ENCODE assay signal across 8 cellular contexts in the genomic region with DNA sequence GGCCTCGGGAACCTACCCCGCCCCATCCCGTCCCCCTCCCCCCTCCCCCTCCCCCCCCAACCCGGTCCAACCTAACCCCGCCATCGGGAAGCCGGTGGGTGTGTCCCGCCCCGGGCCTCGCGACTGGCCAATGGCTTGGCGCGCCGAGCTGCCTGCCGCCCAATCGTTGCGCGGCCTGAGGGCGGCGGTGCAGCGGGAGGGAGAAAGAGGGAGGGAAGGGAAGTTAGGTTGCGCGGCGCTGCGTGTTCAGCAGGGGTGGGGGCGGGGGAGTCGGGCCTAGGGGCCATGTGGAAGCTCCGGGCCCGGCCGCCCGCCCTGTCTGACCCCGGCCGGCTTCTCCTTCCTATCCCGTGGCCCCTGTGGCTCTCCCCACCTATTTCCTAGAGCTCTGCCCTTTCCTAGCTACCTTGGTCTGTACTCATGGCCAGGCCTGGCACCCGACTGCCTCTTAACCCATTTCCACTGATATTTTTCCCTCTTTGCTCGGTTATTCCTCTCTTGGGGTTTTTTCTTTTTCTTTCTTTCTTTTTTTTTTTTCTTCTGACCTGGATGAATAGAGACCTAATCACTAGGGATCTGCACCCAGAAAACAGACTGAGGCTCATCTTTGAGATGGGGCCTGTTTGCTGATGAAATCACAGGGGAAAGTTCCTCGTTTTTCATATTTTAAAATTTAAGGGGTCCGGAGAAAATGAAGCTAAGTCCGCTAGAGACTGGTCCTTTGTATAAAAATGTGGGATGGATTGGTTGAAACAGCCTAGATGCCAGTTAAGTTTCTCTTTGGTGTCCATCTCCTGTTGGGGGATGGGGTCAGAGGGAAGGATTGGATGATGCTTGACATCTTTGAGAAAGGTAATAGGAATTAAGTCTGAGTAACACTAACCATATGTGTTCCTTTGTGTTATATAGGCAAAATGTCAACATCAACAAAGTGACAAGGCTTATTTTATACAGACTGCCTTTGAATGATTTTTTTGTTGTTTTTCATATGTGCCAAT. TPM values are rescaled to one million over a fixed set of nuclear protein-coding genes. Genes with fewer than 3 reads are reported as not detected.
A peak's percentile ranks its signal among the peaks of the same experiment; 100 is the strongest.
DNase-seq lines count a peak whose midpoint lies in the region; ATAC-seq, FAIRE-seq and TF ChIP-seq lines count a peak whose summit lies in the region.

No MANE protein-coding gene starts in this region.

- H3K9me3 ChIP-seq in HepG2 (ENCODE audit: low read length), result no peaks in the 10 kb centered on the region

- H3K36me3 ChIP-seq in HepG2 (replicated peaks in 1 of 2; ENCODE audit: control insufficient read depth in 1 of 2, insufficient read depth in 2 of 2, low read length in 2 of 2), result peaks cover 21 to 36% of the 10 kb centered on the region in 2 experiments

- peak overlapping the region; percentile 68 to 94 (median 83) for H3K4me3 ChIP-seq in HepG2 (replicated peaks in 1 of 3; ENCODE audit: insufficient read depth in 1 of 3, low read depth in 2 of 3, low read length in 3 of 3)

- POLR2A ChIA-PET in HepG2 (lab: Yijun Ruan, JAX), result interaction anchor here (0.6 to 6.7 kb wide), 18 partner anchors 8 to 1466 kb away, joined by 3 to 59 read pairs (median 5); a partner anchor contains a TSS

- peaks cover 55% of the 10 kb centered on the region for H3K79me2 ChIP-seq in HepG2 (ENCODE audit: insufficient read depth, low read length)

- CTCF ChIA-PET in HepG2 (lab: Yijun Ruan, JAX; ENCODE audit: low intra/inter-chr PET ratio, low total read pairs), result no interaction called here

- peak; percentile 20; the same call in 1 of the 2 replicates for TF ChIP-seq RAD21 in HepG2 (CRISPR knock-in tag; IDR thresholded peaks at IDR 0.05)

- H3K4me1 Mint-ChIP-seq in dendritic cell treated with granulocyte-macrophage colony-stimulating factor and Interleukin-4, amounts not matched to agents 40 ng/mL and 50 ng/mL, for 4 days (ENCODE audit: low read depth), result peaks cover 56% of the 10 kb centered on the region

- in situ Hi-C loops in HepG2 (cut with HindIII; ENCODE audit: extremely low pct_ligation_motif_present, low pct_unique_long_range_greater_than_20kb), result no loop called here

- peak overlapping the region; percentile 94 for H3K27ac Mint-ChIP-seq in dendritic cell treated with granulocyte-macrophage colony-stimulating factor and Interleukin-4, amounts not matched to agents 40 ng/mL and 50 ng/mL, for 4 days

- intact Hi-C loops in dendritic cell treated with granulocyte-macrophage colony-stimulating factor and Interleukin-4, amounts not matched to agents 40 ng/mL and 50 ng/mL, for 4 days (cut with micrococcal nuclease), result no loop called here
- intact Hi-C loops in HepG2 (cut with micrococcal nuclease; ENCODE audit: unreplicated experiment), result loop anchor here (1.0 to 5.0 kb wide), 3 partner anchors 14 to 36 kb away; no protein-coding TSS in a partner anchor

- H3K27ac ChIP-seq in HepG2 (ENCODE audit: extremely low read length, insufficient read depth, low read length), result peak overlapping the region; percentile 74

- H4K20me1 ChIP-seq in HepG2 (ENCODE audit: insufficient read depth, low read length), result peaks cover 18% of the 10 kb centered on the region

- H3K9ac ChIP-seq in HepG2 (ENCODE audit: insufficient read depth, low read depth, low read length), result peak overlapping the region; percentile 76

- H3K4me1 ChIP-seq in HepG2 (ENCODE audit: insufficient read depth, low read length), result peaks cover 65% of the 10 kb centered on the region

- H3K36me3 Mint-ChIP-seq in dendritic cell treated with granulocyte-macrophage colony-stimulating factor and Interleukin-4, amounts not matched to agents 40 ng/mL and 50 ng/mL, for 4 days (ENCODE audit: low read depth), result peaks cover 67% of the 10 kb centered on the region

- ATAC-seq in HG03520 (IDR thresholded peaks at IDR 0.05; ENCODE audit: unreplicated experiment) (peak; percentile 42), HepG2 (peak; percentile 71)

- DNase-seq in AML-193 (lab: John Stamatoyannopoulos, UW), result peak; percentile 96 to 97
- peak; percentile 59 for DNase-seq in GM19239 (ENCODE audit: insufficient read length, low spot score)
- peak; percentile 96 for DNase-seq in NCI-H526 treated with DMSO at 0.1 percent for 48 hours (lab: John Stamatoyannopoulos, UW)
- peak; percentile 86 to 93 for DNase-seq in activated CD4-positive, alpha-beta T cell treated with anti-CD3 and anti-CD28 coated beads, Interleukin-2, amount 50 U/mL, for 24 hours (ENCODE audit: low read depth in 1 of 2, low spot score in 1 of 2)
- DNase-seq in HepG2 (ENCODE audit: low spot score), result peak; percentile 96
- peak; percentile 95 for DNase-seq in stimulated activated CD4-positive, alpha-beta T cell treated with anti-CD3 and anti-CD28 coated beads, Interleukin-2, amount 100 ng/mL, for 4 hours (ENCODE audit: low read depth)

- no peak overlapping the region for H2AFZ ChIP-seq in HepG2 (ENCODE audit: low read length)

- 1% methylated on average over 30 of the region's 39 CpGs for WGBS in HepG2 (ENCODE audit: low lambda C conversion rate)

- H3K9me3 Mint-ChIP-seq in dendritic cell treated with granulocyte-macrophage colony-stimulating factor and Interleukin-4, amounts not matched to agents 40 ng/mL and 50 ng/mL, for 4 days, result no peaks in the 10 kb centered on the region

- TF ChIP-seq EP300 in HepG2 (IDR thresholded peaks at IDR 0.05; ENCODE audit: low read depth in 2 of 2, low read length in 2 of 2) (0 out of 4 replicates have a peak, but pooled peaks of 1 of the 2 experiments have one; percentile 17), HepG2 (CRISPR knock-in tag; IDR thresholded peaks at IDR 0.05; ENCODE audit: borderline replicate concordance) (0 out of 2 replicates have a peak, but pooled peaks have one; percentile 49)

- BruUV-seq in HepG2 (replicated peaks; lab: Mats Ljungman, UMichigan), result no TSS peak

- H3K4me3 Mint-ChIP-seq in dendritic cell treated with granulocyte-macrophage colony-stimulating factor and Interleukin-4, amounts not matched to agents 40 ng/mL and 50 ng/mL, for 4 days, result peak overlapping the region; percentile 92

- TF ChIP-seq CTCF in HepG2 (CRISPR knock-in tag; IDR thresholded peaks at IDR 0.05), result no peak

- peak overlapping the region; percentile 81 for H3K4me2 ChIP-seq in HepG2 (ENCODE audit: low read depth, low read length)

- FAIRE-seq in GM19239 (lab: Jason Lieb, UNC), result peak; percentile 90
- peak; percentile 48 for FAIRE-seq in HepG2 (lab: Jason Lieb, UNC)

- no peaks in the 10 kb centered on the region; a peak in 1 of 5 replicates for H3K27me3 ChIP-seq in HepG2 (ENCODE audit: control insufficient read depth in 1 of 2, insufficient read depth in 2 of 2, low read length in 2 of 2)

- TF ChIP-seq POLR2A in HepG2 (IDR thresholded peaks at IDR 0.05; ENCODE audit: insufficient read depth in 1 of 2, low read depth in 2 of 2, low read length in 2 of 2), result 0 out of 4 replicates have a peak, but pooled peaks have one; percentile 14 to 19

- no peaks in the 10 kb centered on the region for H3K27me3 Mint-ChIP-seq in dendritic cell treated with granulocyte-macrophage colony-stimulating factor and Interleukin-4, amounts not matched to agents 40 ng/mL and 50 ng/mL, for 4 days

RNA-seq across cellular contexts. Expression of a gene that starts 1.1 kb away (rescaled TPM):
- total RNA-seq in HepG2 (2016; rRNA removed; fragmentation: Illumina TruSeq; extraction: Trizol), result 424 and 443 TPM in 2 replicates
- total RNA-seq in HepG2 (2016; cell fraction: cytosol; rRNA removed; fragmentation: Illumina TruSeq; extraction: Trizol; ENCODE audit: low read depth), result 39.2 and 44.6 TPM in 2 replicates
- 408 and 433 TPM in 2 replicates for total RNA-seq in HepG2 (2016; cell fraction: insoluble cytoplasmic fraction; rRNA removed; fragmentation: Illumina TruSeq; extraction: Trizol)
- 113 and 126 TPM in 2 replicates for total RNA-seq in HepG2 (2016; cell fraction: membrane; rRNA removed; fragmentation: Illumina TruSeq; extraction: Trizol)
- total RNA-seq in HepG2 (2016; cell fraction: nucleus; rRNA removed; fragmentation: Illumina TruSeq; extraction: Trizol), result 217 and 252 TPM in 2 replicates
- polyA plus RNA-seq in HepG2 (2011; rRNA removed), result 164 and 169 TPM in 2 replicates
- polyA plus RNA-seq in HepG2 (2011; cell fraction: cytosol; rRNA removed), result 81.9 and 93.5 TPM in 2 replicates
- polyA plus RNA-seq in HepG2 (2011; cell fraction: nucleus; rRNA removed), result 158 and 166 TPM in 2 replicates
- 249 and 287 TPM in 2 replicates for polyA plus RNA-seq in HepG2 (2012)
- polyA plus RNA-seq in HepG2 (2016; cell fraction: cytosol; fragmentation: Illumina TruSeq; extraction: Trizol; ENCODE audit: low read depth), result 7.4 and 10.3 TPM in 2 replicates
- polyA plus RNA-seq in HepG2 (2016; cell fraction: insoluble cytoplasmic fraction; fragmentation: Illumina TruSeq; extraction: Trizol; ENCODE audit: low read depth), result 390 TPM in 2 replicates
- polyA plus RNA-seq in HepG2 (2016; cell fraction: membrane; fragmentation: Illumina TruSeq; extraction: Trizol; ENCODE audit: low read depth), result 36.4 and 43.8 TPM in 2 replicates
- 416 and 457 TPM in 2 replicates for polyA plus RNA-seq in HepG2 (2016; cell fraction: nucleus; fragmentation: Illumina TruSeq; extraction: Trizol; ENCODE audit: insufficient read depth, low read depth)
- 266 and 436 TPM in 2 replicates for polyA minus RNA-seq in HepG2 (2011; rRNA and poly(A)+ RNA removed; ENCODE audit: low replicate concordance)
- polyA minus RNA-seq in HepG2 (2011; cell fraction: cytosol; rRNA and poly(A)+ RNA removed), result 150 and 163 TPM in 2 replicates
- polyA minus RNA-seq in HepG2 (2011; cell fraction: nucleus; rRNA and poly(A)+ RNA removed), result 84.6 and 120 TPM in 2 replicates

RNA-seq across cellular contexts. Expression of a gene that starts 43.1 kb away (rescaled TPM):
- total RNA-seq in HepG2 (2016; rRNA removed; fragmentation: Illumina TruSeq; extraction: Trizol), result 2.6 and 3.0 TPM in 2 replicates
- total RNA-seq in HepG2 (2016; cell fraction: cytosol; rRNA removed; fragmentation: Illumina TruSeq; extraction: Trizol; ENCODE audit: low read depth), result 0.88 and 1.4 TPM in 2 replicates
- total RNA-seq in HepG2 (2016; cell fraction: insoluble cytoplasmic fraction; rRNA removed; fragmentation: Illumina TruSeq; extraction: Trizol), result 2.8 and 3.8 TPM in 2 replicates
- 2.5 and 2.9 TPM in 2 replicates for total RNA-seq in HepG2 (2016; cell fraction: membrane; rRNA removed; fragmentation: Illumina TruSeq; extraction: Trizol)
- total RNA-seq in HepG2 (2016; cell fraction: nucleus; rRNA removed; fragmentation: Illumina TruSeq; extraction: Trizol), result 2.6 and 4.3 TPM in 2 replicates
- 7.0 and 10.9 TPM in 2 replicates for polyA plus RNA-seq in HepG2 (2011; rRNA removed)
- polyA plus RNA-seq in HepG2 (2011; cell fraction: cytosol; rRNA removed), result 4.9 and 5.8 TPM in 2 replicates
- polyA plus RNA-seq in HepG2 (2011; cell fraction: nucleus; rRNA removed), result 50.3 and 56.8 TPM in 2 replicates
- polyA plus RNA-seq in HepG2 (2012), result 11.8 and 15.7 TPM in 2 replicates
- polyA plus RNA-seq in HepG2 (2016; cell fraction: cytosol; fragmentation: Illumina TruSeq; extraction: Trizol; ENCODE audit: low read depth), result 0.86 and 1.4 TPM in 2 replicates
- polyA plus RNA-seq in HepG2 (2016; cell fraction: insoluble cytoplasmic fraction; fragmentation: Illumina TruSeq; extraction: Trizol; ENCODE audit: low read depth), result 2.8 and 3.9 TPM in 2 replicates
- 1.6 and 2.8 TPM in 2 replicates for polyA plus RNA-seq in HepG2 (2016; cell fraction: membrane; fragmentation: Illumina TruSeq; extraction: Trizol; ENCODE audit: low read depth)
- 17.9 and 18.3 TPM in 2 replicates for polyA plus RNA-seq in HepG2 (2016; cell fraction: nucleus; fragmentation: Illumina TruSeq; extraction: Trizol; ENCODE audit: insufficient read depth, low read depth)
- 0.16 and 7.4 TPM in 2 replicates for polyA minus RNA-seq in HepG2 (2011; rRNA and poly(A)+ RNA removed; ENCODE audit: low replicate concordance)
- 1.8 and 5.3 TPM in 2 replicates for polyA minus RNA-seq in HepG2 (2011; cell fraction: cytosol; rRNA and poly(A)+ RNA removed)
- polyA minus RNA-seq in HepG2 (2011; cell fraction: nucleus; rRNA and poly(A)+ RNA removed), result 4.2 and 6.6 TPM in 2 replicates

Comparison
In these comparisons a context has a peak if more than half of its experiments do, and no peak if none do; other contexts are left out.
1. Peak in every context shown above with its lines: DNase-seq, ATAC-seq, H3K4me3 ChIP-seq and H3K27ac ChIP-seq.